ENCODE assay signal across 1 cellular context in genomic region chr2:29940706-29941105, GRCh38.
TF ChIP-seq lines count a peak whose summit lies in the region.

No MANE protein-coding gene starts in this region.

TF ChIP-seq in GM23338, 12 proteins besides CTCF, POLR2A, EP300 and RAD21 (continued from another document):
- no peak for TF ChIP-seq ZNF462 (CRISPR knock-in tag; IDR thresholded peaks at IDR 0.05)
- TF ChIP-seq JUNB (IDR thresholded peaks at IDR 0.05; ENCODE audit: unreplicated experiment) = no peak
- no peak for TF ChIP-seq ZNF114 (CRISPR knock-in tag; IDR thresholded peaks at IDR 0.05)
- no peak for TF ChIP-seq EZH2phosphoT487 (IDR thresholded peaks at IDR 0.05; ENCODE audit: unreplicated experiment)
- TF ChIP-seq STAT1 (IDR thresholded peaks at IDR 0.05; ENCODE audit: unreplicated experiment) = no peak
TF ChIP-seq in GM23338: peak in this region for 0.
